ENCODE assay signal across 10 cellular contexts in the genomic region with DNA sequence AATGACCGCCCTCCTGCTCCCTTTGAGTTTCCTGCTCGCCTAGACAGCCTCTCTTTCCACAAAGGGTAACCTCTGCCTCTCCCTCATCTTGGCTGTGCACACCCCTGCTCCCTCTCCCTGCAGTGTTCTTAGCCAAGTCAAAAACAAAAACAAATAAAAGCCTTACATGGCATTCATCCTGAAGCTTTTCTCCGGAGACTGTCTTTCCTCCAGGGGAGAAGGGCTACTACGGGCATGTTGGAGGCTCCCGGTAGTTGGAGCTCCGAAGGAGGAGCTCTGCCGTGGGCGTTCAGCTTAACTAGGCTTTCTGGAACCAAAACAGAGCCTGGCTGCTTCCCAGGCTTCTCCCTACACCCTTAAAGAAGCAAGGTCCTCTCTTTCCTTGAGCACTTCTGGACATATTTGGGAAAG.
DNase-seq lines count a peak whose midpoint lies in the region; ATAC-seq and TF ChIP-seq lines count a peak whose summit lies in the region.
"Had no signal": no experiment of that assay in that cellular context is flagged by ENCODE, and none has a peak within 500 bp of the region (broad histone marks: within the 10 kb centered on the region; RNA-seq: fewer than 3 reads in every experiment).

No MANE protein-coding gene starts in this region.

- H3K27me3 Mint-ChIP-seq in CD8-positive, alpha-beta T cell (ENCODE audit: low read depth): peaks cover 7% of the 10 kb centered on the region
- peaks cover 16 to 20% of the 10 kb centered on the region in 2 donors for H3K27me3 Mint-ChIP-seq in effector memory CD8-positive, alpha-beta T cell
- H3K27me3 Mint-ChIP-seq: stimulated activated naive CD8-positive, alpha-beta T cell treated with anti-CD3 and anti-CD28 coated beads, Interleukin-15, Interleukin-2, amounts not matched to agents 100 ng/mL and 50 ng/mL, for 24 hours had no signal

- no peak overlapping the region for H3K4me2 ChIP-seq in mammary epithelial cell (ENCODE audit: insufficient read depth, low read depth, low read length)

- no peak for TF ChIP-seq POLR2A in uterus (IDR thresholded peaks at IDR 0.05)

- CTCF ChIA-PET in mammary epithelial cell (lab: Charles Lee; ENCODE audit: low non-redundant PET): no interaction called here
- CTCF ChIA-PET in CD8-positive, alpha-beta T cell (lab: Charles Lee): no interaction called here

- DNase-seq in mammary epithelial cell (no peak), cardiac septum (ENCODE audit: low spot score) (peak; percentile 74), pons (ENCODE audit: low spot score) (peak; percentile 34), uterus (peak; percentile 19 to 39), GM19238 (ENCODE audit: insufficient read length, low spot score) (no peak)
- no peak for DNase-seq in CD8-positive, alpha-beta T cell
- DNase-seq in effector memory CD8-positive, alpha-beta T cell: no peak
- DNase-seq: NCI-H2171 treated with DMSO at 0.1 percent for 48 hours had no signal

- ATAC-seq in CD8-positive, alpha-beta T cell: no peak
- no peak for ATAC-seq in GM19463 (IDR thresholded peaks at IDR 0.05; ENCODE audit: unreplicated experiment)
- ATAC-seq in effector memory CD8-positive, alpha-beta T cell (replicated peaks): no peak

- intact Hi-C loops in mammary epithelial cell (cut with micrococcal nuclease): no loop called here
- intact Hi-C loops in cardiac septum (cut with DNase I): no loop called here
- intact Hi-C loops in uterus (cut with DNase I; ENCODE audit: low total_unique reads): no loop called here
- intact Hi-C loops in CD8-positive, alpha-beta T cell (cut with DNase I, micrococcal nuclease): no loop called here

- no peaks in the 10 kb centered on the region for H3K36me3 ChIP-seq in mammary epithelial cell (ENCODE audit: insufficient read depth, low read length)
- H3K36me3 ChIP-seq in uterus: no peaks in the 10 kb centered on the region
- H3K36me3 ChIP-seq in CD8-positive, alpha-beta T cell (ENCODE audit: insufficient read depth, low read length): no peaks in the 10 kb centered on the region

- H3K9me3 ChIP-seq in mammary epithelial cell (replicated peaks; ENCODE audit: insufficient read depth, low read length) (no peaks in the 10 kb centered on the region), uterus (no peaks in the 10 kb centered on the region)
- no peaks in the 10 kb centered on the region for H3K9me3 ChIP-seq in CD8-positive, alpha-beta T cell (ENCODE audit: low read length)

- H2AFZ ChIP-seq in mammary epithelial cell (ENCODE audit: low read depth, low read length): peak overlapping the region; percentile 22

- 20% methylated on average over 7 of the region's 8 CpGs for WGBS in mammary epithelial cell (ENCODE audit: low coverage, missing lambda C conversion rate)

- no peaks in the 10 kb centered on the region for H3K4me1 Mint-ChIP-seq in CD8-positive, alpha-beta T cell (ENCODE audit: low read depth)
- no peaks in the 10 kb centered on the region for H3K4me1 Mint-ChIP-seq in effector memory CD8-positive, alpha-beta T cell (ENCODE audit: low read depth in 2 of 2)

- TF ChIP-seq CTCF in mammary epithelial cell (conservative IDR thresholded peaks at IDR 0.05 in 1 of 2, IDR thresholded peaks at IDR 0.05 in 1 of 2; ENCODE audit: extremely low read depth in 1 of 2, insufficient read depth in 1 of 2, low read depth in 1 of 2, low read length in 2 of 2) (no peak), uterus (IDR thresholded peaks at IDR 0.05) (no peak)
- no peak for TF ChIP-seq CTCF in CD8-positive, alpha-beta T cell (IDR thresholded peaks at IDR 0.05)

- POLR2A ChIA-PET in CD8-positive, alpha-beta T cell (lab: Charles Lee): no interaction called here

- dilution Hi-C loops in mammary epithelial cell (cut with HindIII; ENCODE audit: low sequenced_read_pairs): no loop called here

- no peak overlapping the region for H3K27ac Mint-ChIP-seq in CD8-positive, alpha-beta T cell
- no peak overlapping the region for H3K27ac Mint-ChIP-seq in effector memory CD8-positive, alpha-beta T cell
- H3K27ac Mint-ChIP-seq: stimulated activated naive CD8-positive, alpha-beta T cell treated with anti-CD3 and anti-CD28 coated beads, Interleukin-15, Interleukin-2, amounts not matched to agents 100 ng/mL and 50 ng/mL, for 24 hours had no signal

- H3K4me1 ChIP-seq in mammary epithelial cell (ENCODE audit: insufficient read depth, low read length): peaks cover 6% of the 10 kb centered on the region
- no peaks in the 10 kb centered on the region for H3K4me1 ChIP-seq in uterus
- no peaks in the 10 kb centered on the region for H3K4me1 ChIP-seq in CD8-positive, alpha-beta T cell (ENCODE audit: insufficient read depth, low read length)

- no TSS peak for BruUV-seq in mammary epithelial cell (replicated peaks; lab: Mats Ljungman, UMichigan)

- H3K4me3 ChIP-seq in mammary epithelial cell (replicated peaks in 1 of 3; ENCODE audit: insufficient read depth in 1 of 3, low read depth in 2 of 3, low read length in 3 of 3) (no peak overlapping the region), uterus (no peak overlapping the region)
- H3K4me3 ChIP-seq in CD8-positive, alpha-beta T cell (ENCODE audit: low read depth, low read length): no peak overlapping the region

- no peak overlapping the region for H3K9ac ChIP-seq in mammary epithelial cell (ENCODE audit: insufficient read depth, low read length)

- no peak overlapping the region for H3K27ac ChIP-seq in mammary epithelial cell (ENCODE audit: insufficient read depth, low read depth, low read length)
- peak overlapping the region; percentile 9 to 14 for H3K27ac ChIP-seq in uterus
- H3K27ac ChIP-seq in CD8-positive, alpha-beta T cell (ENCODE audit: low read depth, low read length): no peak overlapping the region

- H3K79me2 ChIP-seq in mammary epithelial cell (ENCODE audit: insufficient read depth, low read length): no peaks in the 10 kb centered on the region

- no peaks in the 10 kb centered on the region for H4K20me1 ChIP-seq in mammary epithelial cell (ENCODE audit: insufficient read depth, low read length)

- no peak overlapping the region for H3K4me3 Mint-ChIP-seq in CD8-positive, alpha-beta T cell
- no peak overlapping the region for H3K4me3 Mint-ChIP-seq in effector memory CD8-positive, alpha-beta T cell
- H3K4me3 Mint-ChIP-seq: stimulated activated naive CD8-positive, alpha-beta T cell treated with anti-CD3 and anti-CD28 coated beads, Interleukin-15, Interleukin-2, amounts not matched to agents 100 ng/mL and 50 ng/mL, for 24 hours had no signal

- H3K27me3 ChIP-seq in mammary epithelial cell (ENCODE audit: insufficient read depth, low read length) (no peaks in the 10 kb centered on the region), uterus (no peaks in the 10 kb centered on the region)
- H3K27me3 ChIP-seq in CD8-positive, alpha-beta T cell (ENCODE audit: insufficient read depth, low read length): no peaks in the 10 kb centered on the region

- in situ Hi-C loops in mammary epithelial cell (cut with MboI; ENCODE audit: low sequenced_read_pairs in 2 of 2): no loop called here

- H3K9me3 Mint-ChIP-seq in CD8-positive, alpha-beta T cell: no peaks in the 10 kb centered on the region
- no peaks in the 10 kb centered on the region for H3K9me3 Mint-ChIP-seq in effector memory CD8-positive, alpha-beta T cell
- H3K9me3 Mint-ChIP-seq: stimulated activated naive CD8-positive, alpha-beta T cell treated with anti-CD3 and anti-CD28 coated beads, Interleukin-15, Interleukin-2, amounts not matched to agents 100 ng/mL and 50 ng/mL, for 24 hours had no signal

- no peaks in the 10 kb centered on the region for H3K36me3 Mint-ChIP-seq in CD8-positive, alpha-beta T cell
- H3K36me3 Mint-ChIP-seq in effector memory CD8-positive, alpha-beta T cell (ENCODE audit: insufficient read depth): no peaks in the 10 kb centered on the region

Comparison
In these comparisons a context has a peak if more than half of its experiments do, and no peak if none do; other contexts are left out.
1. DNase-seq: peak in cardiac septum (single experiment), pons (single experiment) and uterus (2 of 2); none in mammary epithelial cell (single experiment), CD8-positive, alpha-beta T cell (0 of 7), effector memory CD8-positive, alpha-beta T cell (0 of 3) and GM19238 (single experiment).
2. H3K27ac ChIP-seq: peak in uterus (2 of 2); none in mammary epithelial cell (single experiment) and CD8-positive, alpha-beta T cell (single experiment).